In the genomic region with DNA sequence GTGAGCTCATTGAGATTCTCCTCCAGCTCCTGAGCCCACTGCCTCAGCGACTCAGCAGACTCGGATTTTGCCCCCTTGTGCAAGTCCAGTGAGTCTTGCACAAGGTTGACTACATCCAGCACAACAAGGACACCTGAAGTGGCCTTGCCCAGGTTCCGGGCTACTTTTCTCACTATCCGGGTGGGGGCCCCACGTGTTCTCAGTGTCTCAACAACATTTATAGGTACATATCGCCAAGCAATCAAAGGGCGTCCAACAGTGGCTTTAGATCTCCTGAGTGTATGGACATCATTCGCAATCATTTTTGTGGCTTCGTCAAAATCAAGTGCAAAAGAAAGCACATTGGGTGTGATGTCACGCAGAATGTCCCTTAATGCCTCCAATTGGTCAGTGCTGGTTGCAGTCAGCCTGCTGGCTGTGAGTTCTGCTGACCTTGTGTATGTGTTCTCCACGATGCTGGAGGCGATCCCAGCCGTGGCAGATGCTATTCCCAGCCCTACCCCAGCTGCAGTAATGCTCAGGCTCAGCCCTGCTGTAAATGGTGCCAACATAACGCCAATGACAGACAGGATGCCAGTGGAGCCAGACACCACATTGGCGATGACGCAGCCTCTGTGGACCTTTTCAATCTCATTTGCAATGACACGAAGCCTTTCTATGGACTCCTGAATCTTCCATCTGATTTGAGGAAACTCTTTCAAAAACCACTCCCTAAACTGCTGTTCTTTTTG, we compare ENCODE assay signal across 15 cellular contexts. TPM values are rescaled to one million over a fixed set of nuclear protein-coding genes. Genes with fewer than 3 reads are reported as not detected.
A peak's percentile ranks its signal among the peaks of the same experiment; 100 is the strongest.
DNase-seq lines count a peak whose midpoint lies in the region; ATAC-seq and TF ChIP-seq lines count a peak whose summit lies in the region.
"Had no signal": no experiment of that assay in that cellular context is flagged by ENCODE, and none has a peak within 500 bp of the region (broad histone marks: within the 10 kb centered on the region; RNA-seq: fewer than 3 reads in every experiment).

No MANE protein-coding gene starts in this region.

- peaks cover 1% of the 10 kb centered on the region for H3F3A ChIP-seq in neural progenitor cell (ENCODE audit: low read depth)

- H3K4me2 ChIP-seq in neural progenitor cell, result no peak overlapping the region

- DNase-seq in AG08395 (ENCODE audit: low spot score) (peak; percentile 87), adrenal gland (peak; percentile 74 to 92 (median 86)), neural progenitor cell (ENCODE audit: low spot score) (no peak), A172 (ENCODE audit: low spot score) (no peak), activated gamma-delta T cell (lab: John Stamatoyannopoulos, UW) (no peak)
- DNase-seq in effector CD4-positive, alpha-beta T cell, result no peak
- DNase-seq: ACHN; activated T-cell treated with anti-CD3 and anti-CD28 coated beads, Interleukin-2, amount 50 U/mL, for 24 hours; dermis blood vessel endothelial cell; GF-D8; NCI-H1092 had no signal

- H3K36me3 Mint-ChIP-seq in neural progenitor cell, result no peaks in the 10 kb centered on the region

- H3K36me3 ChIP-seq in adrenal gland (replicated peaks in 1 of 2) (no peaks in the 10 kb centered on the region), gastroesophageal sphincter (no peaks in the 10 kb centered on the region), neural progenitor cell (no peaks in the 10 kb centered on the region)

- TF ChIP-seq EP300 in gastroesophageal sphincter (IDR thresholded peaks at IDR 0.05), result no peak

- H3K27ac Mint-ChIP-seq in neural progenitor cell, result no peak overlapping the region
- H3K27ac Mint-ChIP-seq: activated T-cell treated with anti-CD3 and anti-CD28 coated beads, Interleukin-2, amount 50 U/mL, for 24 hours; progenitor cell of endocrine pancreas had no signal

- H3K4me3 Mint-ChIP-seq in neural progenitor cell, result peak overlapping the region; percentile 13
- H3K4me3 Mint-ChIP-seq: activated T-cell treated with anti-CD3 and anti-CD28 coated beads, Interleukin-2, amount 50 U/mL, for 24 hours had no signal

- peaks cover 23% of the 10 kb centered on the region for H3K4me1 Mint-ChIP-seq in neural progenitor cell

- H2AFZ ChIP-seq in neural progenitor cell (replicated peaks), result no peak overlapping the region

- WGBS in adrenal gland, 4 donors, result 52 to 64% (median 56%) methylated on average over 11 to 17 of the region's 17 CpGs
- 66 to 70% methylated on average over 9 to 14 of the region's 17 CpGs for WGBS in gastroesophageal sphincter (ENCODE audit: low coverage in 1 of 2), 2 donors

- H3K79me2 ChIP-seq in neural progenitor cell (ENCODE audit: low read depth), result no peaks in the 10 kb centered on the region

- H3K9me3 ChIP-seq in adrenal gland (replicated peaks in 1 of 3) (no peaks in the 10 kb centered on the region), gastroesophageal sphincter (no peaks in the 10 kb centered on the region), neural progenitor cell (ENCODE audit: low read depth) (no peaks in the 10 kb centered on the region)

- intact Hi-C loops in adrenal gland (cut with DNase I), result loop anchor here (10.0 kb wide), 2 partner anchors 94 to 294 kb away; a partner anchor contains a TSS

- H3K4me1 ChIP-seq in adrenal gland (replicated peaks in 1 of 2), result peaks cover 0 to 14% of the 10 kb centered on the region in 2 donors
- H3K4me1 ChIP-seq in gastroesophageal sphincter, result peaks cover 0 to 26% (median 0%) of the 10 kb centered on the region in 3 donors
- peaks cover 5% of the 10 kb centered on the region for H3K4me1 ChIP-seq in neural progenitor cell

- H4K20me1 ChIP-seq in neural progenitor cell (ENCODE audit: low read depth), result no peaks in the 10 kb centered on the region

- TF ChIP-seq POLR2A in adrenal gland (IDR thresholded peaks at IDR 0.05) (no peak), gastroesophageal sphincter (IDR thresholded peaks at IDR 0.05) (no peak)

- H3K9ac ChIP-seq in neural progenitor cell, result no peak overlapping the region

- peak; percentile 88 for ATAC-seq in gastroesophageal sphincter
- ATAC-seq in GM21423 (IDR thresholded peaks at IDR 0.05; ENCODE audit: unreplicated experiment), result no peak

- H3K4me3 ChIP-seq in adrenal gland (no peak overlapping the region), gastroesophageal sphincter (no peak overlapping the region), neural progenitor cell (no peak overlapping the region)

- no peak for TF ChIP-seq CTCF in adrenal gland (IDR thresholded peaks at IDR 0.05)
- TF ChIP-seq CTCF in gastroesophageal sphincter (IDR thresholded peaks at IDR 0.05), result no peak
- TF ChIP-seq CTCF in neural progenitor cell (IDR thresholded peaks at IDR 0.05), result no peak

- H3K27ac ChIP-seq in adrenal gland (peak overlapping the region in 1 of 5 donors; percentile 25), gastroesophageal sphincter (peak overlapping the region in 3 of 4 donors; percentile 38 to 67 (median 42)), neural progenitor cell (no peak overlapping the region)
- H3K27ac ChIP-seq: HL-60 had no signal

- H3K9me3 Mint-ChIP-seq in neural progenitor cell, result no peaks in the 10 kb centered on the region
- H3K9me3 Mint-ChIP-seq: activated T-cell treated with anti-CD3 and anti-CD28 coated beads, Interleukin-2, amount 50 U/mL, for 24 hours had no signal

- H3K27me3 ChIP-seq in adrenal gland (no peaks in the 10 kb centered on the region), gastroesophageal sphincter (no peaks in the 10 kb centered on the region), neural progenitor cell (no peaks in the 10 kb centered on the region)

- H3K27me3 Mint-ChIP-seq in neural progenitor cell (ENCODE audit: insufficient read depth, low read depth), result peaks cover 14% of the 10 kb centered on the region
- H3K27me3 Mint-ChIP-seq: activated T-cell treated with anti-CD3 and anti-CD28 coated beads, Interleukin-2, amount 50 U/mL, for 24 hours had no signal

RNA-seq across cellular contexts. Expression of a gene that starts 10.3 kb away (rescaled TPM):
- total RNA-seq in adrenal gland (10 to 100 TPM in 1 of 8 donors, 1 to 10 TPM in 6, not detected in 1; 1.2 to 10.0 (median 3.9) TPM), gastroesophageal sphincter (10 to 100 TPM in 1 of 4 donors, 1 to 10 TPM in 3; 1.1 to 18.8 (median 5.4) TPM), neural progenitor cell (ENCODE audit: low replicate concordance) (0.56 and 0.82 TPM in 2 replicates)
- polyA plus RNA-seq in adrenal gland, result 1 to 10 TPM; 2.1 to 3.6 (median 3.4) TPM
- 0.74 TPM in 1 of 2 replicates, not detected in the other for total RNA-seq in A172 (2014; rRNA removed; shearing (Covaris generic))
- total RNA-seq: progenitor cell of endocrine pancreas had no signal

RNA-seq across cellular contexts. Expression of a gene that starts 30.7 kb away (rescaled TPM):
- total RNA-seq in adrenal gland, result 100 to 1,000 TPM in 1 of 8 donors, 10 to 100 TPM in 7; 20.1 to 123 (median 31.5) TPM
- polyA plus RNA-seq in adrenal gland, result 10 to 100 TPM; 21.7 to 28.5 (median 22.1) TPM
- 10 to 100 TPM; 35.5 to 80.5 (median 41.6) TPM for total RNA-seq in gastroesophageal sphincter
- total RNA-seq in neural progenitor cell (ENCODE audit: low replicate concordance), result not detected in 2 replicates
- total RNA-seq in A172 (2014; rRNA removed; shearing (Covaris generic)), result 3.1 and 3.9 TPM in 2 replicates
- total RNA-seq: progenitor cell of endocrine pancreas had no signal

RNA-seq across cellular contexts. Expression of a gene that starts 48.1 kb away (rescaled TPM):
- total RNA-seq in adrenal gland (10 to 100 TPM; 16.1 to 49.3 (median 40.0) TPM), gastroesophageal sphincter (10 to 100 TPM; 29.1 to 40.9 (median 35.0) TPM), neural progenitor cell (ENCODE audit: low replicate concordance) (10.9 and 12.8 TPM in 2 replicates)
- polyA plus RNA-seq in adrenal gland, result 10 to 100 TPM; 36.7 to 73.8 (median 49.2) TPM
- total RNA-seq in A172 (2014; rRNA removed; shearing (Covaris generic)), result 43.7 and 46.9 TPM in 2 replicates

Comparison
In these comparisons a context has a peak if more than half of its experiments do, and no peak if none do; other contexts are left out.
1. DNase-seq: peak in AG08395 (single experiment) and adrenal gland (7 of 7); none in neural progenitor cell (single experiment), A172 (single experiment), activated gamma-delta T cell (single experiment) and effector CD4-positive, alpha-beta T cell (single experiment).